8 cellular contexts compared by ENCODE assay signal in the genomic region with DNA sequence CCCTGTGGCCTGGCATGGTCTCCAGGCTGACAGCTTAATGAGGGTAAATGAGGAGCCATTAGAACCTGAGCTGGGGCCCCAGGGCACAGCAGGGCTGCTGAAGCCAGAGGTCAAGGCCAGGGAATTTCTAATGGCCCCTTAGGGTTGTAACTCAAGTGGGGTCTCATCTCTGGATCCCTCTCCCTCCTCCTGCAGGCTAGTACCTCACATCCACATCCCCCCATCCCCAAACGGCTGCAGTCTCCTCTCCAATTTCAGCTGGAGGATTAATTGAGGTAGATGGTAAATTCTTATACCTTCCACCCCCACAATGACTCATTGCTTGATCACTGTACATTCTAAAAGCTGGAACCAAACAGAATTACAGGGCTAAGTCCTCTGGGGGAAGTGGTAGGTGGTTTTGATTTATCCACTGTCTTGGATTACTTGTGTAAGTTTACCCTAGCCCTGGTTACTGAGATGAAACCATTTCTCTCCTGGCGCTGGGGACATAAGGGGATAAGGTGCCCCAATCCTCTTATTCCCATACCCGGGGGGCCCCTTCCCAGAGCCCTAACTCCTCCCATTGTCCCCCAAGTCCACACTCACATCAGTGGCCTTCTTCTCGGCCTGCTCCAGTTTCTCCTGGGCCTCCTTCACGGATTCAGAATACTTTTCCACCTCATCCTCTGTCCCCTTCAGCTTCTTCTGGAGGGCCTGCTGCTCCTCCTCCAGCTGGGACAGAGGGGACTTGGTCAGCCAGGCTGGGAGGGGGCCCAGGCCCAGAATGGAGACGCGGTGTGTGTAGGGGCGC. TPM values are rescaled to one million over a fixed set of nuclear protein-coding genes. Genes with fewer than 3 reads are reported as not detected.
A peak's percentile ranks its signal among the peaks of the same experiment; 100 is the strongest.
DNase-seq lines count a peak whose midpoint lies in the region; ATAC-seq and TF ChIP-seq lines count a peak whose summit lies in the region.

No MANE protein-coding gene starts in this region.

- DNase-seq in DMS53 (lab: John Stamatoyannopoulos, UW) = peak; percentile 33
- no peak for DNase-seq in DMS53 treated with DMSO at 0.1 percent for 48 hours (lab: John Stamatoyannopoulos, UW; ENCODE audit: unreplicated experiment)
- no peak for DNase-seq in T-helper 17 cell
- peak; percentile 84 for DNase-seq in fibroblast of the aortic adventitia (ENCODE audit: low read depth)
- DNase-seq in renal cortical epithelial cell (ENCODE audit: low read depth) = peak; percentile 94
- no peak for DNase-seq in NCI-H2196 (lab: John Stamatoyannopoulos, UW; ENCODE audit: unreplicated experiment)

- H3K4me1 Mint-ChIP-seq in T-helper 17 cell = peaks cover 20% of the 10 kb centered on the region

- H3K27me3 Mint-ChIP-seq in T-helper 17 cell = no peaks in the 10 kb centered on the region

- H3K9me3 ChIP-seq in T-helper 17 cell (ENCODE audit: control insufficient read depth, low read length, poor library complexity, severe bottlenecking) = no peaks in the 10 kb centered on the region

- TF ChIP-seq CTCF in fibroblast of the aortic adventitia (IDR thresholded peaks at IDR 0.05; ENCODE audit: insufficient read depth, low read length) = no peak

- ATAC-seq in T-helper 17 cell (no peak), HG03045 (IDR thresholded peaks at IDR 0.05; ENCODE audit: unreplicated experiment) (no peak), HG03469 (IDR thresholded peaks at IDR 0.05; ENCODE audit: unreplicated experiment) (no peak)

- no peaks in the 10 kb centered on the region for H3K36me3 Mint-ChIP-seq in T-helper 17 cell (ENCODE audit: low read depth)

- H3K4me3 ChIP-seq in fibroblast of the aortic adventitia (ENCODE audit: low read depth, low read length) = peak overlapping the region; percentile 79

- no peak overlapping the region for H3K27ac Mint-ChIP-seq in T-helper 17 cell

- H3K4me3 Mint-ChIP-seq in T-helper 17 cell = peak overlapping the region; percentile 74

RNA-seq across cellular contexts. Expression of a gene that starts 1.0 kb away (rescaled TPM):
- total RNA-seq in T-helper 17 cell (10 to 100 TPM; 29.2 to 33.9 TPM), fibroblast of the aortic adventitia (ENCODE audit: low replicate concordance) (484 and 2,099 TPM in 2 replicates), renal cortical epithelial cell (51.4 and 124 TPM in 2 replicates)

RNA-seq across cellular contexts. Expression of a gene that starts 15.0 kb away (rescaled TPM):
- total RNA-seq in T-helper 17 cell = not detected
- 0.45 and 1.5 TPM in 2 replicates for total RNA-seq in fibroblast of the aortic adventitia (ENCODE audit: low replicate concordance)
- total RNA-seq in renal cortical epithelial cell = 6.8 and 6.9 TPM in 2 replicates

RNA-seq across cellular contexts. Expression of a gene that starts 23.8 kb away (rescaled TPM):
- total RNA-seq in T-helper 17 cell = 1 to 10 TPM; 1.6 to 3.1 TPM
- 3.9 TPM in 1 of 2 replicates, not detected in the other for total RNA-seq in fibroblast of the aortic adventitia (ENCODE audit: low replicate concordance)
- total RNA-seq in renal cortical epithelial cell = 0.25 and 9.9 TPM in 2 replicates

RNA-seq across cellular contexts. Expression of a gene that starts 30.7 kb away (rescaled TPM):
- total RNA-seq in T-helper 17 cell = 10 to 100 TPM; 27.7 to 35.2 TPM
- total RNA-seq in fibroblast of the aortic adventitia (ENCODE audit: low replicate concordance) = 6.1 and 10.9 TPM in 2 replicates
- total RNA-seq in renal cortical epithelial cell = 11.9 and 24.8 TPM in 2 replicates

RNA-seq across cellular contexts. Expression of a gene that starts 30.9 kb away (rescaled TPM):
- over 10,000 TPM in 1 of 2 donors, 1,000 to 10,000 TPM in 1; 7,466 to 10,512 TPM for total RNA-seq in T-helper 17 cell
- total RNA-seq in fibroblast of the aortic adventitia (ENCODE audit: low replicate concordance) = 966 and 30,763 TPM in 2 replicates
- 5,792 and 14,792 TPM in 2 replicates for total RNA-seq in renal cortical epithelial cell

Comparison
In these comparisons a context has a peak if more than half of its experiments do, and no peak if none do; other contexts are left out.
1. DNase-seq: peak in DMS53 (single experiment), fibroblast of the aortic adventitia (single experiment) and renal cortical epithelial cell (single experiment); none in DMS53 treated with DMSO at 0.1 percent for 48 hours (single experiment), T-helper 17 cell (0 of 3) and NCI-H2196 (single experiment).